ENCODE assay signal across 23 cellular contexts in genomic region chr3:62688812-62689211, GRCh38.
"Had no signal": no experiment of that assay in that cellular context is flagged by ENCODE, and none has a peak within 500 bp of the region (broad histone marks: within the 10 kb centered on the region; RNA-seq: fewer than 3 reads in every experiment).

No MANE protein-coding gene starts in this region.

- DNase-seq: dermis blood vessel endothelial cell; dorsolateral prefrontal cortex; effector CD4-positive, alpha-beta T cell; effector memory CD4-positive, alpha-beta T cell; erythroblast; esophagus squamous epithelium; gastrocnemius medialis; heart left ventricle; hypothalamus; immature natural killer cell; islet precursor cell; left cardiac atrium; left lung; left ventricle myocardium superior; lower lobe of right lung; mesenchymal stem cell; mucosa of descending colon had no signal

- H3K4me2 ChIP-seq: hepatocyte had no signal

- H2AFZ ChIP-seq: hepatocyte had no signal

- H3K4me1 ChIP-seq: gastrocnemius medialis, left lung, lower lobe of right lung had no signal

- H3K36me3 ChIP-seq: esophagus squamous epithelium, gastrocnemius medialis, heart left ventricle, left lung, lower lobe of right lung had no signal

- H3K27ac ChIP-seq: coronary artery, dorsolateral prefrontal cortex, epithelial cell of prostate, esophagus squamous epithelium, gastrocnemius medialis, heart left ventricle, hepatocyte, left lung, lower lobe of right lung had no signal

- H3K27me3 ChIP-seq: gastrocnemius medialis, heart left ventricle, hepatocyte, left lung had no signal

- H3K79me2 ChIP-seq: hepatocyte had no signal

- H3K4me3 ChIP-seq: coronary artery, dorsolateral prefrontal cortex, esophagus squamous epithelium, gastrocnemius medialis, heart left ventricle, hepatocyte, left lung, lower lobe of right lung, mucosa of descending colon had no signal

- ATAC-seq: esophagus mucosa, gastrocnemius medialis, left cardiac atrium, left lung, lower lobe of right lung, mucosa of descending colon had no signal

- H3K9me3 ChIP-seq: esophagus squamous epithelium, gastrocnemius medialis, heart left ventricle, left lung, lower lobe of right lung, mucosa of descending colon had no signal

- FAIRE-seq: colon, endometrium had no signal
